Comparison of ENCODE assay signal across 19 cellular contexts in the genomic region with DNA sequence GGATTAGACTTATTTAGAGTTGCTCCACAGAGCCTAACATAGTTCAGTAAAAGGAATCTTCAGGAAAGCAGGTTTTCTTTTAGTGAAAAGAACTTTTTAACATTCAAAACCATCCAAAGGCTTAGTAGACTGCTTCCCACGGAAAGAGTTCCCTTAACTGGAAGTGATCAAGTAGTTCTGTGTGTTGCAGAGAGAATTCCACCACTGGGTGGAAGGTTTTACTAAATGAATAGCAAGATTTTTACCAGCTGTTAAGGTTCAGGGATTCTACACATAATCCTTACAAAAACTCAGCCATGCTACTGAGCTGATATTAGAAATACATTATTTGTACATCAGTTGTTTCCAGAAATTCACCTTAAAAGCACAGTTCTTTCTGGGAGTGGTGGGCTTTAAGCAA.
"Had no signal": no experiment of that assay in that cellular context is flagged by ENCODE, and none has a peak within 500 bp of the region (broad histone marks: within the 10 kb centered on the region; RNA-seq: fewer than 3 reads in every experiment).

No MANE protein-coding gene starts in this region.

- DNase-seq: activated CD4-positive, alpha-beta T cell treated with anti-CD3 and anti-CD28 coated beads, Interleukin-2, amount 10 ng/mL, durations not matched to agents 24 days and 14 days; activated CD4-positive, CD25-positive, alpha-beta regulatory T cell; activated CD8-positive, alpha-beta memory T cell treated with anti-CD3 and anti-CD28 coated beads, Interleukin-2, amount 50 U/mL, for 48 hours; activated CD8-positive, alpha-beta T cell treated with anti-CD3 and anti-CD28 coated beads, Interleukin-2, amount 10 ng/mL, durations not matched to agents 7 days and 5 days; activated gamma-delta T cell treated with Interleukin-2 at 50 U/mL for 16 hours; activated naive CD8-positive, alpha-beta T cell treated with anti-CD3 and anti-CD28 coated beads for 36 hours; activated T-cell treated with anti-CD3 and anti-CD28 coated beads, Interleukin-2, amount 50 U/mL, for 72 hours; anterior cingulate cortex; dermis blood vessel endothelial cell; effector memory CD8-positive, alpha-beta T cell; hippocampal formation; left lung; mammary epithelial cell; naive thymus-derived CD4-positive, alpha-beta T cell; retina; stimulated activated CD4-positive, alpha-beta T cell treated with anti-CD3 and anti-CD28 coated beads, Interleukin-4, amount 100 ng/mL, for 4 hours; stimulated activated naive CD8-positive, alpha-beta T cell treated with anti-CD3 and anti-CD28 coated beads, Interleukin-15, Interleukin-2, amounts not matched to agents 100 U/mL and 50 U/mL, for 24 hours; upper lobe of left lung had no signal

- H3K36me3 ChIP-seq: left lung, upper lobe of left lung had no signal

- H3K27me3 ChIP-seq: left lung, upper lobe of left lung had no signal

- H3K9me3 ChIP-seq: left lung, upper lobe of left lung had no signal

- H3K4me3 ChIP-seq: left lung, skin epidermis, upper lobe of left lung had no signal

- H3K4me1 ChIP-seq: left lung had no signal

- ATAC-seq: activated CD8-positive, alpha-beta T cell treated with anti-CD3 and anti-CD28 coated beads, Interleukin-2, amount 10 ng/mL, durations not matched to agents 7 days and 5 days; activated T-cell treated with anti-CD3 and anti-CD28 coated beads, Interleukin-2, amount 50 U/mL, for 72 hours; effector memory CD8-positive, alpha-beta T cell; left lung; naive thymus-derived CD4-positive, alpha-beta T cell; stimulated activated naive CD8-positive, alpha-beta T cell treated with anti-CD3 and anti-CD28 coated beads, Interleukin-15, Interleukin-2, amounts not matched to agents 100 U/mL and 50 U/mL, for 24 hours had no signal

- H3K27ac ChIP-seq: left lung, skin epidermis, upper lobe of left lung had no signal
